Comparison of ENCODE assay signal across 28 cellular contexts in genomic region chr1:62288224-62288623, GRCh38. TPM values are rescaled to one million over a fixed set of nuclear protein-coding genes. Genes with fewer than 3 reads are reported as not detected.
"Had no signal": no experiment of that assay in that cellular context is flagged by ENCODE, and none has a peak within 500 bp of the region (broad histone marks: within the 10 kb centered on the region; RNA-seq: fewer than 3 reads in every experiment).

No MANE protein-coding gene starts in this region.

- ATAC-seq: activated T-cell treated with anti-CD3 and anti-CD28 coated beads, Interleukin-2, amount 50 U/mL, for 4 hours; Panc1; Right ventricle myocardium inferior; T-cell had no signal

- H3K4me3 ChIP-seq: SK-N-MC had no signal

- H3K9ac ChIP-seq: KMS-11 had no signal

- H3K27ac ChIP-seq: brain microvascular endothelial cell, KMS-11, SK-N-MC had no signal

- DNase-seq: activated B cell treated with CpG ODN at 0.5 μM for 24 hours; activated CD4-positive, alpha-beta memory T cell treated with anti-CD3 and anti-CD28 coated beads for 36 hours; activated CD4-positive, alpha-beta T cell treated with anti-CD3 and anti-CD28 coated beads for 1 hour; activated CD4-positive, alpha-beta T cell treated with anti-CD3 and anti-CD28 coated beads, Interleukin-2, amount 10 ng/mL, durations not matched to agents 7 days and 5 days; activated CD8-positive, alpha-beta memory T cell treated with anti-CD3 and anti-CD28 coated beads for 24 hours; activated effector memory CD4-positive, alpha-beta T cell treated with anti-CD3 and anti-CD28 coated beads, Interleukin-2, amount 50 U/mL, for 16 hours; activated naive CD4-positive, alpha-beta T cell treated with Interleukin-2 at 50 U/mL for 16 hours; activated T-cell treated with anti-CD3 and anti-CD28 coated beads, Interleukin-2, amount 50 U/mL, for 4 hours; amygdala; brain microvascular endothelial cell; NCI-H1092; NCI-H1417 treated with DMSO at 0.1 percent for 48 hours; NCI-H1694 treated with DMSO at 0.1 percent for 48 hours; NCI-H2029 treated with DMSO at 0.1 percent for 48 hours; NCI-H510A treated with DMSO at 0.1 percent for 48 hours; NCI-H69; NK-92 treated with Interleukin-12 subunit alpha and Interleukin-12 subunit beta, amount 100 ng/mL, for 24 hours; OCI-M1; RPMI8226; T-cell; T-helper 2 cell; T1000 had no signal

- H3K4me2 ChIP-seq: KMS-11 had no signal

- H3K36me3 Mint-ChIP-seq: activated CD4-positive, alpha-beta memory T cell treated with anti-CD3 and anti-CD28 coated beads for 36 hours; T-cell had no signal

- H3K36me3 ChIP-seq: brain microvascular endothelial cell had no signal

- FAIRE-seq: TTC549 had no signal

- H3K4me3 Mint-ChIP-seq: activated B cell treated with CpG ODN at 0.5 μM for 24 hours; activated CD4-positive, alpha-beta memory T cell treated with anti-CD3 and anti-CD28 coated beads for 36 hours; activated CD4-positive, alpha-beta T cell treated with anti-CD3 and anti-CD28 coated beads, Interleukin-2, amount 10 ng/mL, durations not matched to agents 7 days and 5 days; activated naive CD8-positive, alpha-beta T cell; activated T-cell treated with anti-CD3 and anti-CD28 coated beads, Interleukin-2, amount 50 U/mL, for 4 hours; T-cell had no signal

- H3K9me3 Mint-ChIP-seq: activated B cell treated with CpG ODN at 0.5 μM for 24 hours; activated CD4-positive, alpha-beta memory T cell treated with anti-CD3 and anti-CD28 coated beads for 36 hours; activated T-cell treated with anti-CD3 and anti-CD28 coated beads, Interleukin-2, amount 50 U/mL, for 4 hours; T-cell had no signal

- H3K4me1 Mint-ChIP-seq: activated B cell treated with CpG ODN at 0.5 μM for 24 hours; activated CD4-positive, alpha-beta T cell treated with anti-CD3 and anti-CD28 coated beads, Interleukin-2, amount 10 ng/mL, durations not matched to agents 7 days and 5 days had no signal

- H3K27ac Mint-ChIP-seq: activated B cell treated with CpG ODN at 0.5 μM for 24 hours; activated CD4-positive, alpha-beta memory T cell treated with anti-CD3 and anti-CD28 coated beads for 36 hours; activated CD4-positive, alpha-beta T cell treated with anti-CD3 and anti-CD28 coated beads, Interleukin-2, amount 10 ng/mL, durations not matched to agents 7 days and 5 days; activated naive CD8-positive, alpha-beta T cell; T-cell had no signal

RNA-seq across cellular contexts. Expression of gene KANK4, which starts 31.0 kb away (rescaled TPM):
- total RNA-seq: activated B cell treated with CpG ODN at 0.5 μM for 24 hours; activated CD4-positive, alpha-beta memory T cell treated with anti-CD3 and anti-CD28 coated beads for 36 hours; activated CD4-positive, alpha-beta T cell treated with anti-CD3 and anti-CD28 coated beads, Interleukin-2, amount 10 ng/mL, durations not matched to agents 7 days and 5 days; activated T-cell treated with anti-CD3 and anti-CD28 coated beads, Interleukin-2, amount 50 U/mL, for 4 hours; T-cell had no signal
